Comparison of ENCODE assay signal across 8 cellular contexts in the genomic region with DNA sequence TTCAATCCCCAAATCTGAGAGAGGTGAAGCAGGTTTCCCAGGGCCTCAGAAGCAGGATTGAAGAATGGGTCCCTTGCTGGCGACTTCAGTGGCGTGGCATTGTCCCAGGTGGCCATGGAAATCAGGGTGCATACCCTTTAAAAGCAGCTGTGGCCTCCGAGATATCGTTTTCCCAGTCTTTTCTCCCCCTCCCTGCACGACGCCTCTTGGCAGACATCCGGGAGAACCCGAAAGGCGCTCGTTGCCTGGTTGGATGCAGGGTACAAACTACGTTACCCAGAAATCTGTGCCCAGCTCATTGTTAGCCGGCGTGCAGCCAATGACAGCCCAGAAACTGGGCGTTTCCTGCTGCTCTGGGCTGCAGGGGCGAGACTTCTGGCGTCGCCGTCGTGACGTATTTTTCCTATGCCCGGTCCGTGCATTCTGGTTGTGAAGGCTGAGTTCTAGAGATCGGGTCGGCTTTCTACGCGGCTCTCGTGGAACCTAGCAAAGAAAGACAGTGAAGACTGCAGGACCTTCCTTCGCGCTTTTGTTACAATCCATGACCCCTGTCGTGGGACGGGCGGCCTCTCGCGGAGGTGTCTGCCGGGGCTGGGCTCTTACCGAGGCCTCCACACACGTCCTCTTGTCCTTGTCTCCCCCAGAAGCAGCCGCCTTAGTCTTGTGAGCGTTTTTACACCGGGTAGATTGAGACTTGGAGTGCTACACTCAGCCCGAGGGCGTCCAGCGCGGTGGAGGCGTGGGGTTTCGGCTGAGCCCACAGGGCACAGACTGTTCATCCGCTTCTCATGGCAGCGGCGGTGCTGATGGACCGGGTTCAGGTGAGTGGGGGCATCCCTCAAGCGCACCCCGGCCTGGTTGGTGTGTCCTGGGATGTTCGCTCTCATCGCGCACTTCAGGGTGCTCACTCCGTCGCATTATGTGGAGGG. TPM values are rescaled to one million over a fixed set of nuclear protein-coding genes. Genes with fewer than 3 reads are reported as not detected.
DNase-seq lines count a peak whose midpoint lies in the region; ATAC-seq and TF ChIP-seq lines count a peak whose summit lies in the region.

A gene (plus strand): TSS at position 395 of the 929 bp plus-strand sequence. CDS start 394 bp downstream, at position 789.

- H3K36me3 ChIP-seq in DND-41 (ENCODE audit: insufficient read depth, low read length) (peaks cover 38% of the 10 kb centered on the region), KMS-11 (ENCODE audit: insufficient read depth) (no peaks in the 10 kb centered on the region; the same call in 1 of the 2 replicates)

- peak within 1 kb of the TSS; percentile 92 for H3K27ac Mint-ChIP-seq in nephron progenitor cell
- H3K27ac Mint-ChIP-seq in stimulated activated naive CD8-positive, alpha-beta T cell treated with anti-CD3 and anti-CD28 coated beads, Interleukin-15, Interleukin-2, amounts not matched to agents 100 ng/mL and 50 ng/mL, for 24 hours, result peak within 1 kb of the TSS; percentile 88

- TF ChIP-seq CTCF in DND-41 (IDR thresholded peaks at IDR 0.05; ENCODE audit: borderline replicate concordance, extremely low read depth, low read length, poor library complexity, severe bottlenecking), result no peak
- no peak for TF ChIP-seq CTCF in KMS-11 (conservative IDR thresholded peaks at IDR 0.05; ENCODE audit: low read depth, low read length)
- no peak for TF ChIP-seq CTCF in fibroblast of villous mesenchyme (IDR thresholded peaks at IDR 0.05; ENCODE audit: insufficient read depth, low read depth, low read length)
- no peak for TF ChIP-seq CTCF in nephron progenitor cell (IDR thresholded peaks at IDR 0.05)

- peaks cover 10% of the 10 kb centered on the region for H4K20me1 ChIP-seq in DND-41 (ENCODE audit: insufficient read depth, low read length)
- H4K20me1 ChIP-seq in KMS-11 (ENCODE audit: insufficient read depth), result no peaks in the 10 kb centered on the region

- H2AFZ ChIP-seq in DND-41 (ENCODE audit: low read depth, low read length) (peak within 1 kb of the TSS; percentile 84), KMS-11 (ENCODE audit: low read depth) (peak within 1 kb of the TSS; percentile 92)

- peak; percentile 93 for DNase-seq in DND-41
- peak; percentile 98 for DNase-seq in RPMI7951 (ENCODE audit: low read depth)
- DNase-seq in activated effector memory CD4-positive, alpha-beta T cell treated with Interleukin-2 at 50 U/mL for 16 hours, result peak; percentile 72
- peak; percentile 96 for DNase-seq in fibroblast of villous mesenchyme (ENCODE audit: low read depth)
- DNase-seq in nephron progenitor cell, result peak; percentile 79

- peak within 1 kb of the TSS; percentile 99 for H3K4me3 Mint-ChIP-seq in nephron progenitor cell
- peak within 1 kb of the TSS; percentile 92 for H3K4me3 Mint-ChIP-seq in stimulated activated naive CD8-positive, alpha-beta T cell treated with anti-CD3 and anti-CD28 coated beads, Interleukin-15, Interleukin-2, amounts not matched to agents 100 ng/mL and 50 ng/mL, for 24 hours

- peaks cover 32% of the 10 kb centered on the region for H3K36me3 Mint-ChIP-seq in nephron progenitor cell (ENCODE audit: low read depth)
- H3K36me3 Mint-ChIP-seq in stimulated activated naive CD8-positive, alpha-beta T cell treated with anti-CD3 and anti-CD28 coated beads, Interleukin-15, Interleukin-2, amounts not matched to agents 100 ng/mL and 50 ng/mL, for 24 hours (ENCODE audit: low read depth), result peaks cover 52% of the 10 kb centered on the region

- ATAC-seq in DND-41 (ENCODE audit: insufficient read depth, low read depth) (peak; percentile 100), GM21737 (IDR thresholded peaks at IDR 0.05; ENCODE audit: unreplicated experiment) (peak; percentile 91)

- no peaks in the 10 kb centered on the region for H3K9me3 ChIP-seq in DND-41 (ENCODE audit: insufficient read depth, low read length, severe bottlenecking)

- H3K4me1 Mint-ChIP-seq in nephron progenitor cell, result peaks cover 32% of the 10 kb centered on the region
- peaks cover 32% of the 10 kb centered on the region for H3K4me1 Mint-ChIP-seq in stimulated activated naive CD8-positive, alpha-beta T cell treated with anti-CD3 and anti-CD28 coated beads, Interleukin-15, Interleukin-2, amounts not matched to agents 100 ng/mL and 50 ng/mL, for 24 hours (ENCODE audit: low read depth)

- peak within 1 kb of the TSS; percentile 79 for H3K27ac ChIP-seq in DND-41 (ENCODE audit: low read length)
- H3K27ac ChIP-seq in KMS-11, result peak within 1 kb of the TSS; percentile 59

- H3K9ac ChIP-seq in DND-41 (ENCODE audit: low read depth, low read length) (peak within 1 kb of the TSS; percentile 76), KMS-11 (peak within 1 kb of the TSS; percentile 58; the same call in 1 of the 2 replicates)

- H3K9me3 Mint-ChIP-seq in nephron progenitor cell, result peaks cover 3% of the 10 kb centered on the region
- peaks cover 31% of the 10 kb centered on the region for H3K9me3 Mint-ChIP-seq in stimulated activated naive CD8-positive, alpha-beta T cell treated with anti-CD3 and anti-CD28 coated beads, Interleukin-15, Interleukin-2, amounts not matched to agents 100 ng/mL and 50 ng/mL, for 24 hours

- peaks cover 40% of the 10 kb centered on the region for H3K79me2 ChIP-seq in DND-41 (ENCODE audit: insufficient read depth, low read length)
- no peaks in the 10 kb centered on the region; the same call in 1 of the 2 replicates for H3K79me2 ChIP-seq in KMS-11 (ENCODE audit: insufficient read depth, low read depth)

- H3K27me3 ChIP-seq in DND-41 (ENCODE audit: insufficient read depth, low read length, poor library complexity) (no peaks in the 10 kb centered on the region), KMS-11 (ENCODE audit: insufficient read depth, low read depth) (no peaks in the 10 kb centered on the region)

- H3K4me1 ChIP-seq in DND-41 (ENCODE audit: insufficient read depth, low read length), result peaks cover 31% of the 10 kb centered on the region
- peaks cover 5% of the 10 kb centered on the region for H3K4me1 ChIP-seq in KMS-11 (ENCODE audit: low read depth, poor library complexity, severe bottlenecking)

- H3K4me3 ChIP-seq in DND-41 (ENCODE audit: low read depth in 1 of 2, low read length in 2 of 2) (peak within 1 kb of the TSS; percentile 81 to 82), KMS-11 (IDR thresholded peaks at IDR 0.05; ENCODE audit: insufficient read depth, low read depth, low read length) (no peak within 1 kb of the TSS), fibroblast of villous mesenchyme (ENCODE audit: low read depth, low read length) (peak within 1 kb of the TSS; percentile 100)

- peaks cover 28% of the 10 kb centered on the region for H3K27me3 Mint-ChIP-seq in nephron progenitor cell (ENCODE audit: low read depth, poor library complexity)
- H3K27me3 Mint-ChIP-seq in stimulated activated naive CD8-positive, alpha-beta T cell treated with anti-CD3 and anti-CD28 coated beads, Interleukin-15, Interleukin-2, amounts not matched to agents 100 ng/mL and 50 ng/mL, for 24 hours, result peaks cover 8% of the 10 kb centered on the region

- H3K4me2 ChIP-seq in DND-41 (ENCODE audit: insufficient read depth, low read length), result peak within 1 kb of the TSS; percentile 94
- H3K4me2 ChIP-seq in KMS-11, result peak within 1 kb of the TSS; percentile 67

RNA-seq across cellular contexts. Expression of the gene that starts here (rescaled TPM):
- 9.9 and 11.7 TPM in 2 replicates for total RNA-seq in RPMI7951 (2014; rRNA removed; shearing (Covaris generic))
- 9.0 and 11.2 TPM in 2 replicates for total RNA-seq in fibroblast of villous mesenchyme
